10 cellular contexts compared by ENCODE assay signal in genomic region chr11:82775736-82776346, GRCh38. TPM values are rescaled to one million over a fixed set of nuclear protein-coding genes. Genes with fewer than 3 reads are reported as not detected.
DNase-seq lines count a peak whose midpoint lies in the region; ATAC-seq, FAIRE-seq and TF ChIP-seq lines count a peak whose summit lies in the region.
"Had no signal": no experiment of that assay in that cellular context is flagged by ENCODE, and none has a peak within 500 bp of the region (broad histone marks: within the 10 kb centered on the region; RNA-seq: fewer than 3 reads in every experiment).

No MANE protein-coding gene starts in this region.

- no peaks in the 10 kb centered on the region for H3K36me3 ChIP-seq in kidney (ENCODE audit: control insufficient read depth in 1 of 2, insufficient read depth in 2 of 2, low read length in 2 of 2)

- DNase-seq in COR-L47 (lab: John Stamatoyannopoulos, UW) (peak; percentile 37), NCI-H69 (lab: John Stamatoyannopoulos, UW) (peak; percentile 70), kidney (no peak), NCI-H2107 treated with DMSO at 0.1 percent for 48 hours (lab: John Stamatoyannopoulos, UW; ENCODE audit: unreplicated experiment) (no peak), NCI-H1105 (lab: John Stamatoyannopoulos, UW) (no peak)
- peak; percentile 68 for DNase-seq in activated naive CD4-positive, alpha-beta T cell treated with anti-CD3 and anti-CD28 coated beads for 36 hours

- FAIRE-seq in kidney (lab: Jason Lieb, UNC): no peak
- FAIRE-seq: TTC549 had no signal

- no peaks in the 10 kb centered on the region for H3K9me3 ChIP-seq in kidney (ENCODE audit: control insufficient read depth in 1 of 2, low read length in 2 of 2)

- no peak overlapping the region for H3K4me3 Mint-ChIP-seq in activated naive CD4-positive, alpha-beta T cell treated with anti-CD3 and anti-CD28 coated beads for 36 hours

- H3K27ac Mint-ChIP-seq in activated naive CD4-positive, alpha-beta T cell treated with anti-CD3 and anti-CD28 coated beads for 36 hours: no peak overlapping the region

- no peaks in the 10 kb centered on the region for H3K4me1 ChIP-seq in kidney (ENCODE audit: control insufficient read depth in 1 of 2, insufficient read depth in 1 of 2, low read depth in 1 of 2, low read length in 2 of 2)

- intact Hi-C loops in activated naive CD4-positive, alpha-beta T cell treated with anti-CD3 and anti-CD28 coated beads for 36 hours (cut with micrococcal nuclease): loop anchor here (1.0 kb wide), 1 partner anchor 88 kb away; no protein-coding TSS in a partner anchor
- intact Hi-C loops in kidney (cut with DNase I): no loop called here

- peaks cover 9% of the 10 kb centered on the region for H3K9me3 Mint-ChIP-seq in activated naive CD4-positive, alpha-beta T cell treated with anti-CD3 and anti-CD28 coated beads for 36 hours

- CTCF ChIA-PET in activated naive CD4-positive, alpha-beta T cell treated with anti-CD3 and anti-CD28 coated beads for 36 hours (lab: Charles Lee): interaction anchor here (0.6 to 4.1 kb wide), 15 partner anchors 9 to 501 kb away, joined by 3 to 20 read pairs (median 4); no protein-coding TSS in a partner anchor

- H3K27me3 Mint-ChIP-seq in activated naive CD4-positive, alpha-beta T cell treated with anti-CD3 and anti-CD28 coated beads for 36 hours (ENCODE audit: low read depth): no peaks in the 10 kb centered on the region

- no peaks in the 10 kb centered on the region for H3K4me1 Mint-ChIP-seq in activated naive CD4-positive, alpha-beta T cell treated with anti-CD3 and anti-CD28 coated beads for 36 hours (ENCODE audit: low read depth)

- no peaks in the 10 kb centered on the region for H3K36me3 Mint-ChIP-seq in activated naive CD4-positive, alpha-beta T cell treated with anti-CD3 and anti-CD28 coated beads for 36 hours (ENCODE audit: low read depth)

- peak; percentile 36 for TF ChIP-seq CTCF in kidney (IDR thresholded peaks at IDR 0.05; ENCODE audit: borderline replicate concordance, extremely low read depth, insufficient read depth)

- ATAC-seq in GM18907 (IDR thresholded peaks at IDR 0.05; ENCODE audit: unreplicated experiment): peak; percentile 99
- ATAC-seq in HG03039 (IDR thresholded peaks at IDR 0.05; ENCODE audit: unreplicated experiment): peak; percentile 87

- H3K27ac ChIP-seq in kidney (ENCODE audit: low read depth in 2 of 2, low read length in 2 of 2): no peak overlapping the region
- H3K27ac ChIP-seq: skin epidermis had no signal

- H3K9ac ChIP-seq in kidney (ENCODE audit: low read length in 2 of 2): no peak overlapping the region

- no peak overlapping the region for H3K4me3 ChIP-seq in kidney (ENCODE audit: low read length in 2 of 2)
- H3K4me3 ChIP-seq: skin epidermis had no signal

RNA-seq across cellular contexts. Expression of gene FAM181B, which starts 42.2 kb away (rescaled TPM):
- not detected for total RNA-seq in activated naive CD4-positive, alpha-beta T cell treated with anti-CD3 and anti-CD28 coated beads for 36 hours
- total RNA-seq in kidney: 1.3 TPM
- polyA plus RNA-seq in kidney (ENCODE audit: insufficient read depth, low read depth, low replicate concordance): 0.97 TPM

Comparison
In these comparisons a context has a peak if more than half of its experiments do, and no peak if none do; other contexts are left out.
1. DNase-seq: peak in COR-L47 (single experiment), NCI-H69 (single experiment) and activated naive CD4-positive, alpha-beta T cell treated with anti-CD3 and anti-CD28 coated beads for 36 hours (single experiment); none in kidney (single experiment), NCI-H2107 treated with DMSO at 0.1 percent for 48 hours (single experiment) and NCI-H1105 (single experiment).